Comparison of ENCODE assay signal across 10 cellular contexts in genomic region chr12:114408881-114409795, GRCh38. TPM values are rescaled to one million over a fixed set of nuclear protein-coding genes. Genes with fewer than 3 reads are reported as not detected.
DNase-seq lines count a peak whose midpoint lies in the region; ATAC-seq, FAIRE-seq and TF ChIP-seq lines count a peak whose summit lies in the region.
"Had no signal": no experiment of that assay in that cellular context is flagged by ENCODE, and none has a peak within 500 bp of the region (broad histone marks: within the 10 kb centered on the region; RNA-seq: fewer than 3 reads in every experiment).

No MANE protein-coding gene starts in this region.

- POLR2A ChIA-PET in HepG2 (lab: Yijun Ruan, JAX), result no interaction called here
- POLR2A ChIA-PET in naive thymus-derived CD8-positive, alpha-beta T cell (lab: Charles Lee), result no interaction called here

- H3K4me3 ChIP-seq in liver (ENCODE audit: low read depth in 1 of 3, low read length in 3 of 3) (peak overlapping the region in 2 of 3 donors; percentile 43 to 46), HepG2 (replicated peaks in 1 of 3; ENCODE audit: insufficient read depth in 1 of 3, low read depth in 2 of 3, low read length in 3 of 3) (no peak overlapping the region), esophagus muscularis mucosa (peak overlapping the region; percentile 58 to 70 (median 62))

- CTCF ChIA-PET in HepG2 (lab: Yijun Ruan, JAX; ENCODE audit: low intra/inter-chr PET ratio, low total read pairs), result no interaction called here

- TF ChIP-seq CTCF in liver (IDR thresholded peaks at IDR 0.05; ENCODE audit: low read depth, low read length, missing input control) (no peak), HepG2 (CRISPR knock-in tag; IDR thresholded peaks at IDR 0.05) (no peak), esophagus muscularis mucosa (IDR thresholded peaks at IDR 0.05) (peak in 1 of 3 experiments; percentile 16), progenitor cell of endocrine pancreas (IDR thresholded peaks at IDR 0.05; ENCODE audit: unreplicated experiment) (no peak)

- H3K4me1 Mint-ChIP-seq in naive thymus-derived CD8-positive, alpha-beta T cell, result peaks cover 12 to 36% (median 17%) of the 10 kb centered on the region in 4 donors
- peaks cover 4% of the 10 kb centered on the region for H3K4me1 Mint-ChIP-seq in progenitor cell of endocrine pancreas (ENCODE audit: low read depth)

- WGBS in liver, result 3% methylated on average over 67 of the region's 67 CpGs
- WGBS in HepG2 (ENCODE audit: low lambda C conversion rate), result 57% methylated on average over 35 of the region's 67 CpGs
- WGBS in esophagus muscularis mucosa, result 3% methylated on average over 32 of the region's 67 CpGs

- H4K20me1 ChIP-seq in HepG2 (ENCODE audit: insufficient read depth, low read length), result no peaks in the 10 kb centered on the region

- BruUV-seq in HepG2 (replicated peaks; lab: Mats Ljungman, UMichigan), result no TSS peak

- ATAC-seq in HepG2, result no peak
- ATAC-seq in naive thymus-derived CD8-positive, alpha-beta T cell, result no peak

- no peak for DNase-seq in HepG2 (ENCODE audit: low spot score)
- no peak for DNase-seq in esophagus muscularis mucosa (ENCODE audit: extremely low spot score)
- no peak for DNase-seq in naive thymus-derived CD8-positive, alpha-beta T cell
- no peak for DNase-seq in kidney tubule cell (ENCODE audit: low spot score)
- DNase-seq in progenitor cell of endocrine pancreas (ENCODE audit: low spot score, unreplicated experiment), result no peak
- DNase-seq in AG08396 (ENCODE audit: low spot score), result no peak
- no peak for DNase-seq in NCI-H1105 (lab: John Stamatoyannopoulos, UW)
- DNase-seq: NCI-H510A had no signal

- H3K36me3 ChIP-seq in liver (ENCODE audit: control insufficient read depth in 4 of 4, insufficient read depth in 3 of 4, low read depth in 1 of 4, low read length in 3 of 4) (no peaks in the 10 kb centered on the region), HepG2 (replicated peaks in 1 of 2; ENCODE audit: control insufficient read depth in 1 of 2, insufficient read depth in 2 of 2, low read length in 2 of 2) (no peaks in the 10 kb centered on the region), esophagus muscularis mucosa (no peaks in the 10 kb centered on the region)

- H3K27me3 ChIP-seq in liver (ENCODE audit: control insufficient read depth in 4 of 4, insufficient read depth in 4 of 4, low read length in 3 of 4), result peaks cover 9 to 33% (median 26%) of the 10 kb centered on the region in 4 donors
- peaks cover 4 to 85% of the 10 kb centered on the region in 2 experiments for H3K27me3 ChIP-seq in HepG2 (ENCODE audit: control insufficient read depth in 1 of 2, insufficient read depth in 2 of 2, low read length in 2 of 2)
- peaks cover 0 to 35% (median 0%) of the 10 kb centered on the region in 4 donors for H3K27me3 ChIP-seq in esophagus muscularis mucosa

- peaks cover 0 to 3% (median 0%) of the 10 kb centered on the region in 3 donors for H3K36me3 Mint-ChIP-seq in naive thymus-derived CD8-positive, alpha-beta T cell
- H3K36me3 Mint-ChIP-seq in progenitor cell of endocrine pancreas (ENCODE audit: insufficient read depth), result no peaks in the 10 kb centered on the region

- H2AFZ ChIP-seq in HepG2 (ENCODE audit: low read length), result no peak overlapping the region

- H3K27ac ChIP-seq in liver (ENCODE audit: low read depth in 1 of 2, low read length in 2 of 2) (no peak overlapping the region), HepG2 (ENCODE audit: extremely low read length, insufficient read depth, low read length) (no peak overlapping the region), esophagus muscularis mucosa (replicated peaks in 1 of 4) (peak overlapping the region; percentile 90 to 95 (median 92))

- intact Hi-C loops in HepG2 (cut with micrococcal nuclease; ENCODE audit: unreplicated experiment) (no loop called here), esophagus muscularis mucosa (cut with DNase I) (no loop called here)

- in situ Hi-C loops in HepG2 (cut with HindIII; ENCODE audit: extremely low pct_ligation_motif_present, low pct_unique_long_range_greater_than_20kb), result no loop called here

- H3K9me3 ChIP-seq in liver (ENCODE audit: control insufficient read depth in 4 of 4, low read length in 3 of 4) (no peaks in the 10 kb centered on the region), HepG2 (ENCODE audit: low read length) (no peaks in the 10 kb centered on the region), esophagus muscularis mucosa (no peaks in the 10 kb centered on the region)

- peak overlapping the region in 1 of 10 donors; percentile 34 for H3K27ac Mint-ChIP-seq in naive thymus-derived CD8-positive, alpha-beta T cell
- H3K27ac Mint-ChIP-seq in progenitor cell of endocrine pancreas, result no peak overlapping the region

- peak overlapping the region in 6 of 10 donors; percentile 55 to 64 (median 60) for H3K4me3 Mint-ChIP-seq in naive thymus-derived CD8-positive, alpha-beta T cell
- no peak overlapping the region for H3K4me3 Mint-ChIP-seq in progenitor cell of endocrine pancreas (ENCODE audit: low read depth)

- TF ChIP-seq RAD21 in liver (IDR thresholded peaks at IDR 0.05) (no peak), HepG2 (CRISPR knock-in tag; IDR thresholded peaks at IDR 0.05) (no peak)

- TF ChIP-seq POLR2A in HepG2 (IDR thresholded peaks at IDR 0.05; ENCODE audit: insufficient read depth in 1 of 2, low read depth in 2 of 2, low read length in 2 of 2) (no peak), esophagus muscularis mucosa (IDR thresholded peaks at IDR 0.05; ENCODE audit: low read depth) (no peak)

- no peak overlapping the region for H3K9ac ChIP-seq in liver (ENCODE audit: low read depth in 1 of 2, low read length in 2 of 2)
- H3K9ac ChIP-seq in HepG2 (ENCODE audit: insufficient read depth, low read depth, low read length), result no peak overlapping the region

- no peak for FAIRE-seq in HepG2 (lab: Jason Lieb, UNC)

- TF ChIP-seq EP300 in HepG2 (IDR thresholded peaks at IDR 0.05; ENCODE audit: low read depth in 2 of 2, low read length in 2 of 2), result no peak
- no peak for TF ChIP-seq EP300 in HepG2 (CRISPR knock-in tag; IDR thresholded peaks at IDR 0.05; ENCODE audit: borderline replicate concordance)
- TF ChIP-seq EP300 in esophagus muscularis mucosa (IDR thresholded peaks at IDR 0.05), result no peak

- peaks cover 6 to 10% (median 9%) of the 10 kb centered on the region in 4 donors for H3K4me1 ChIP-seq in liver (ENCODE audit: control insufficient read depth in 4 of 4, insufficient read depth in 4 of 4, low read length in 3 of 4)
- no peaks in the 10 kb centered on the region for H3K4me1 ChIP-seq in HepG2 (ENCODE audit: insufficient read depth, low read length)
- peaks cover 6 to 61% (median 45%) of the 10 kb centered on the region in 4 donors for H3K4me1 ChIP-seq in esophagus muscularis mucosa

- no peak overlapping the region for H3K4me2 ChIP-seq in HepG2 (ENCODE audit: low read depth, low read length)

- no peaks in the 10 kb centered on the region for H3K79me2 ChIP-seq in HepG2 (ENCODE audit: insufficient read depth, low read length)

- peaks cover 0 to 8% (median 0%) of the 10 kb centered on the region in 9 donors for H3K9me3 Mint-ChIP-seq in naive thymus-derived CD8-positive, alpha-beta T cell
- H3K9me3 Mint-ChIP-seq in progenitor cell of endocrine pancreas (ENCODE audit: low read depth), result no peaks in the 10 kb centered on the region

- H3K27me3 Mint-ChIP-seq in naive thymus-derived CD8-positive, alpha-beta T cell, result peaks cover 39 to 99% (median 84%) of the 10 kb centered on the region in 5 donors
- H3K27me3 Mint-ChIP-seq in progenitor cell of endocrine pancreas, result peaks cover 97% of the 10 kb centered on the region

TF ChIP-seq in liver, 16 proteins besides CTCF, POLR2A, EP300 and RAD21 (continues in another document):
- TF ChIP-seq GABPA (IDR thresholded peaks at IDR 0.05 in 1 of 2, conservative IDR thresholded peaks at IDR 0.05 in 1 of 2) (no peak), RXRA (IDR thresholded peaks at IDR 0.05) (no peak), TAF1 (conservative IDR thresholded peaks at IDR 0.05) (no peak)

TF ChIP-seq in HepG2, 621 proteins besides CTCF, POLR2A, EP300 and RAD21:
- TF ChIP-seq SSRP1 (CRISPR knock-in tag; IDR thresholded peaks at IDR 0.05) (no peak), IRF2 (CRISPR knock-in tag; IDR thresholded peaks at IDR 0.05) (no peak), HMG20B (CRISPR knock-in tag; conservative IDR thresholded peaks at IDR 0.05) (no peak), TEAD2 (CRISPR knock-in tag; IDR thresholded peaks at IDR 0.05) (no peak)

RNA-seq across cellular contexts. Expression of gene TBX5, which starts 3.2 kb away (rescaled TPM):
- total RNA-seq in liver, result not detected
- polyA plus RNA-seq in liver, result under 1 TPM in 1 of 2 donors, not detected in 1; 0.03 TPM
- total RNA-seq in HepG2 (2016; rRNA removed; fragmentation: Illumina TruSeq; extraction: Trizol), result not detected in 2 replicates
- not detected in 2 replicates for total RNA-seq in HepG2 (2016; cell fraction: cytosol; rRNA removed; fragmentation: Illumina TruSeq; extraction: Trizol; ENCODE audit: low read depth)
- total RNA-seq in HepG2 (2016; cell fraction: insoluble cytoplasmic fraction; rRNA removed; fragmentation: Illumina TruSeq; extraction: Trizol), result not detected in 2 replicates
- not detected in 2 replicates for total RNA-seq in HepG2 (2016; cell fraction: membrane; rRNA removed; fragmentation: Illumina TruSeq; extraction: Trizol)
- total RNA-seq in HepG2 (2016; cell fraction: nucleus; rRNA removed; fragmentation: Illumina TruSeq; extraction: Trizol), result not detected in 2 replicates
- polyA plus RNA-seq in HepG2 (2011; rRNA removed), result not detected in 2 replicates
- not detected in 2 replicates for polyA plus RNA-seq in HepG2 (2011; cell fraction: cytosol; rRNA removed)
- not detected in 2 replicates for polyA plus RNA-seq in HepG2 (2011; cell fraction: nucleus; rRNA removed)
- not detected in 2 replicates for polyA plus RNA-seq in HepG2 (2012)
- polyA plus RNA-seq in HepG2 (2016; cell fraction: cytosol; fragmentation: Illumina TruSeq; extraction: Trizol; ENCODE audit: low read depth), result not detected in 2 replicates
- not detected in 2 replicates for polyA plus RNA-seq in HepG2 (2016; cell fraction: insoluble cytoplasmic fraction; fragmentation: Illumina TruSeq; extraction: Trizol; ENCODE audit: low read depth)
- polyA plus RNA-seq in HepG2 (2016; cell fraction: membrane; fragmentation: Illumina TruSeq; extraction: Trizol; ENCODE audit: low read depth), result not detected in 2 replicates
- polyA plus RNA-seq in HepG2 (2016; cell fraction: nucleus; fragmentation: Illumina TruSeq; extraction: Trizol; ENCODE audit: insufficient read depth, low read depth), result not detected in 2 replicates
- polyA minus RNA-seq in HepG2 (2011; rRNA and poly(A)+ RNA removed; ENCODE audit: low replicate concordance), result not detected in 2 replicates
- polyA minus RNA-seq in HepG2 (2011; cell fraction: cytosol; rRNA and poly(A)+ RNA removed), result not detected in 2 replicates
- not detected in 2 replicates for polyA minus RNA-seq in HepG2 (2011; cell fraction: nucleus; rRNA and poly(A)+ RNA removed)
- 10 to 100 TPM; 20.4 to 34.5 (median 26.2) TPM for total RNA-seq in esophagus muscularis mucosa
- total RNA-seq in naive thymus-derived CD8-positive, alpha-beta T cell, result not detected
- not detected for polyA plus RNA-seq in naive thymus-derived CD8-positive, alpha-beta T cell
- not detected in 2 replicates for total RNA-seq in progenitor cell of endocrine pancreas
- total RNA-seq: glomerular endothelial cell had no signal

Comparison
In these comparisons a context has a peak if more than half of its experiments do, and no peak if none do; other contexts are left out.
1. H3K4me3 ChIP-seq: peak in liver (2 of 3) and esophagus muscularis mucosa (4 of 4); none in HepG2 (0 of 3).
2. H3K27ac ChIP-seq: peak in esophagus muscularis mucosa (4 of 4); none in liver (0 of 2) and HepG2 (single experiment).
3. RNA of gene TBX5, which starts 3.2 kb away (total RNA-seq): 20.4 to 34.5 TPM in esophagus muscularis mucosa; not detected in liver, not detected in HepG2, not detected in naive thymus-derived CD8-positive, alpha-beta T cell and not detected in progenitor cell of endocrine pancreas; every median in the first group is over 10 times any median in the second.